Comparison of ENCODE assay signal across 8 cellular contexts in the genomic region with DNA sequence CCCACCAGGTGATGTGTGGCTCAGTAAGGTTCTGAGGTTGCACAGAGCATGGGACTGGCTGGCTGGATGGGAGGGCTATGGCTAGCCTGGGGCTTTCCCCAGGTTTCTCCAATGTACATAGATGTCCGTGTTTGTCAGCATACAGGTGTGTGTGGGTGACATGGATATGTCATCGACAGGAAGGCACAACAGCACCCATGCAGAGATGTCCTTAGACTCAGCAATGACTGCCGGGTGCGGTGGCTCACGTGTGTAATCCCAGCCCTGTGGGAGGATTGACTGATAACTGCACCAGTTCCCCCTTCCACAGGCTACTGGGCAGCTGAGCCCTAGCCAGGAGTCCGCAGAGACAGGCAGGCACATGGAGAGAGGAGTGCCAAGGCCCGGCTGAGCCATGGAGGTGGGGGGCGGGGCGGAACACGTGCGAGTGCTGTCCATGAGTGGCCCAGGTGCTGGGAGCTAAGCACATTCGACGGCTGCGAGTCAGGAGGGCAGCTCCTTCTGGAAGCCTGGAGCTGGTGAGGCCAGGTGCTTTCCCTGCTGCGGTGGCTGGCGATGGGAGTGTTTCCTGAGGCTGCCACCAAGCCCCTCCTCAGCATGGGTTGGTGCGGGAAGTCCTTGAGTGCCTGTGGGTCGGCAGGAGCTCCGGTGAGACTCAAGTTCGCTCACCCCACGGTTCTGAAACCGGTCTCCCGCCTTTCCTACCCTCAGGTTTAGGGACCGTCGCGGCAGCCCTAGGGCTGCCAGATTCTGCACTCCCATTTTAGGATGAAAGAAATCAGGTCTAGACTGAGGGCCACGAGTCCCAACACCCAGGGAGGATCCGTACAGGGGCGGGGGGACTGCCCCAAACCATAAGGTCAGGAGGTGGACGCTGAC. TPM values are rescaled to one million over a fixed set of nuclear protein-coding genes. Genes with fewer than 3 reads are reported as not detected.
DNase-seq lines count a peak whose midpoint lies in the region; TF ChIP-seq lines count a peak whose summit lies in the region.

No MANE protein-coding gene starts in this region.

- peak overlapping the region; percentile 83 to 84 for H3K4me3 ChIP-seq in mucosa of rectum (ENCODE audit: low read length in 2 of 2)

- peak overlapping the region; percentile 83 to 85 for H3K9ac ChIP-seq in mucosa of rectum (ENCODE audit: low read depth in 1 of 2, low read length in 2 of 2)

- no peak for TF ChIP-seq RAD21 in Ishikawa (IDR thresholded peaks at IDR 0.05; ENCODE audit: low read depth)

- no peaks in the 10 kb centered on the region for H3K9me3 ChIP-seq in mucosa of rectum (ENCODE audit: control insufficient read depth in 2 of 2, low read length in 2 of 2)

- H3K27ac ChIP-seq in mucosa of rectum (ENCODE audit: low read depth in 2 of 2, low read length in 2 of 2) (peak overlapping the region; percentile 50 to 88), temporal lobe (ENCODE audit: low read depth, low read length) (peak overlapping the region; percentile 72)

- TF ChIP-seq EP300 in Ishikawa (IDR thresholded peaks at IDR 0.05; ENCODE audit: borderline replicate concordance) = no peak

- peaks cover 10% of the 10 kb centered on the region in 2 donors for H3K4me1 ChIP-seq in mucosa of rectum (ENCODE audit: control insufficient read depth in 2 of 2, insufficient read depth in 2 of 2, low read length in 2 of 2)

- DNase-seq in DMS 273 (lab: John Stamatoyannopoulos, UW; ENCODE audit: unreplicated experiment) = peak; percentile 58
- DNase-seq in DMS 273 treated with DMSO at 0.1 percent for 48 hours (lab: John Stamatoyannopoulos, UW) = no peak
- DNase-seq in T-helper 2 cell = peak in 3 of 5 experiments; percentile 5 to 15 (median 12)
- peak; percentile 67 for DNase-seq in ecto neural progenitor cell (ENCODE audit: low spot score)
- DNase-seq in amniotic stem cell (lab: John Stamatoyannopoulos, UW) = no peak

- peaks cover 0 to 8% of the 10 kb centered on the region in 2 donors for H3K36me3 ChIP-seq in mucosa of rectum (ENCODE audit: control insufficient read depth in 2 of 2, insufficient read depth in 2 of 2, low read length in 2 of 2)

- H3K27me3 ChIP-seq in mucosa of rectum (ENCODE audit: control insufficient read depth in 2 of 2, insufficient read depth in 2 of 2, low read length in 2 of 2) = no peaks in the 10 kb centered on the region

TF ChIP-seq in Ishikawa, 13 proteins besides CTCF, POLR2A, EP300 and RAD21:
- TF ChIP-seq NFIC (IDR thresholded peaks at IDR 0.05) = no peak
- no peak for TF ChIP-seq YY1 (IDR thresholded peaks at IDR 0.05; ENCODE audit: low read depth)
- TF ChIP-seq, protein P1, sequence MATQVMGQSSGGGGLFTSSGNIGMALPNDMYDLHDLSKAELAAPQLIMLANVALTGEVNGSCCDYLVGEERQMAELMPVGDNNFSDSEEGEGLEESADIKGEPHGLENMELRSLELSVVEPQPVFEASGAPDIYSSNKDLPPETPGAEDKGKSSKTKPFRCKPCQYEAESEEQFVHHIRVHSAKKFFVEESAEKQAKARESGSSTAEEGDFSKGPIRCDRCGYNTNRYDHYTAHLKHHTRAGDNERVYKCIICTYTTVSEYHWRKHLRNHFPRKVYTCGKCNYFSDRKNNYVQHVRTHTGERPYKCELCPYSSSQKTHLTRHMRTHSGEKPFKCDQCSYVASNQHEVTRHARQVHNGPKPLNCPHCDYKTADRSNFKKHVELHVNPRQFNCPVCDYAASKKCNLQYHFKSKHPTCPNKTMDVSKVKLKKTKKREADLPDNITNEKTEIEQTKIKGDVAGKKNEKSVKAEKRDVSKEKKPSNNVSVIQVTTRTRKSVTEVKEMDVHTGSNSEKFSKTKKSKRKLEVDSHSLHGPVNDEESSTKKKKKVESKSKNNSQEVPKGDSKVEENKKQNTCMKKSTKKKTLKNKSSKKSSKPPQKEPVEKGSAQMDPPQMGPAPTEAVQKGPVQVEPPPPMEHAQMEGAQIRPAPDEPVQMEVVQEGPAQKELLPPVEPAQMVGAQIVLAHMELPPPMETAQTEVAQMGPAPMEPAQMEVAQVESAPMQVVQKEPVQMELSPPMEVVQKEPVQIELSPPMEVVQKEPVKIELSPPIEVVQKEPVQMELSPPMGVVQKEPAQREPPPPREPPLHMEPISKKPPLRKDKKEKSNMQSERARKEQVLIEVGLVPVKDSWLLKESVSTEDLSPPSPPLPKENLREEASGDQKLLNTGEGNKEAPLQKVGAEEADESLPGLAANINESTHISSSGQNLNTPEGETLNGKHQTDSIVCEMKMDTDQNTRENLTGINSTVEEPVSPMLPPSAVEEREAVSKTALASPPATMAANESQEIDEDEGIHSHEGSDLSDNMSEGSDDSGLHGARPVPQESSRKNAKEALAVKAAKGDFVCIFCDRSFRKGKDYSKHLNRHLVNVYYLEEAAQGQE (IDR thresholded peaks at IDR 0.05; ENCODE audit: low read depth) = no peak
- TF ChIP-seq, protein P2, sequence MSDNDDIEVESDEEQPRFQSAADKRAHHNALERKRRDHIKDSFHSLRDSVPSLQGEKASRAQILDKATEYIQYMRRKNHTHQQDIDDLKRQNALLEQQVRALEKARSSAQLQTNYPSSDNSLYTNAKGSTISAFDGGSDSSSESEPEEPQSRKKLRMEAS (IDR thresholded peaks at IDR 0.05) = peak; percentile 89
- TF ChIP-seq, protein P3, sequence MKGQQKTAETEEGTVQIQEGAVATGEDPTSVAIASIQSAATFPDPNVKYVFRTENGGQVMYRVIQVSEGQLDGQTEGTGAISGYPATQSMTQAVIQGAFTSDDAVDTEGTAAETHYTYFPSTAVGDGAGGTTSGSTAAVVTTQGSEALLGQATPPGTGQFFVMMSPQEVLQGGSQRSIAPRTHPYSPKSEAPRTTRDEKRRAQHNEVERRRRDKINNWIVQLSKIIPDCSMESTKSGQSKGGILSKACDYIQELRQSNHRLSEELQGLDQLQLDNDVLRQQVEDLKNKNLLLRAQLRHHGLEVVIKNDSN (IDR thresholded peaks at IDR 0.05) = no peak
- no peak for TF ChIP-seq CREB1 (IDR thresholded peaks at IDR 0.05; ENCODE audit: low read depth)
- no peak for TF ChIP-seq ZBTB7A (IDR thresholded peaks at IDR 0.05; ENCODE audit: low read depth)
- no peak for TF ChIP-seq TAF1 (IDR thresholded peaks at IDR 0.05; ENCODE audit: low read depth)

RNA-seq across cellular contexts. Expression of a gene that starts 0.9 kb away (rescaled TPM):
- total RNA-seq in temporal lobe = 10.6 TPM

RNA-seq across cellular contexts. Expression of a gene that starts 15.6 kb away (rescaled TPM):
- total RNA-seq in temporal lobe = 0.25 TPM

RNA-seq across cellular contexts. Expression of a gene that starts 29.5 kb away (rescaled TPM):
- total RNA-seq in temporal lobe = not detected

RNA-seq across cellular contexts. Expression of a gene that starts 39.5 kb away (rescaled TPM):
- 13.8 TPM for total RNA-seq in temporal lobe

RNA-seq across cellular contexts. Expression of a gene that starts 46.1 kb away (rescaled TPM):
- total RNA-seq in temporal lobe = 31.5 TPM

Comparison
In these comparisons a context has a peak if more than half of its experiments do, and no peak if none do; other contexts are left out.
1. DNase-seq: peak in DMS 273 (single experiment), T-helper 2 cell (3 of 5) and ecto neural progenitor cell (single experiment); none in DMS 273 treated with DMSO at 0.1 percent for 48 hours (single experiment) and amniotic stem cell (single experiment).